Comparison of ENCODE assay signal across 11 cellular contexts in genomic region chr1:243266231-243266630, GRCh38.
"Had no signal": no experiment of that assay in that cellular context is flagged by ENCODE, and none has a peak within 500 bp of the region (broad histone marks: within the 10 kb centered on the region; RNA-seq: fewer than 3 reads in every experiment).

No MANE protein-coding gene starts in this region.

- H3K27me3 ChIP-seq: ascending aorta, dorsolateral prefrontal cortex, esophagus muscularis mucosa, ovary, spleen, stomach had no signal

- H3K9me3 ChIP-seq: ascending aorta, esophagus muscularis mucosa, ovary, spleen, stomach, thoracic aorta had no signal

- H3K36me3 ChIP-seq: ovary, thoracic aorta had no signal

- H3K27ac Mint-ChIP-seq: activated naive CD4-positive, alpha-beta T cell treated with anti-CD3 and anti-CD28 coated beads for 36 hours; nephron progenitor cell had no signal

- DNase-seq: activated CD4-positive, alpha-beta T cell treated with anti-CD3 and anti-CD28 coated beads, Interleukin-2, amount 50 U/mL, for 1 hour; activated naive CD4-positive, alpha-beta T cell treated with anti-CD3 and anti-CD28 coated beads for 36 hours; dorsolateral prefrontal cortex; kidney glomerular epithelial cell; nephron progenitor cell; ovary; spleen; stomach had no signal

- H3K27ac ChIP-seq: esophagus muscularis mucosa, ovary had no signal

- H3K4me3 ChIP-seq: ascending aorta, dorsolateral prefrontal cortex, esophagus muscularis mucosa, ovary, stomach, thoracic aorta had no signal

- H3K4me3 Mint-ChIP-seq: activated naive CD4-positive, alpha-beta T cell treated with anti-CD3 and anti-CD28 coated beads for 36 hours; nephron progenitor cell had no signal

- H3K9me3 Mint-ChIP-seq: activated naive CD4-positive, alpha-beta T cell treated with anti-CD3 and anti-CD28 coated beads for 36 hours; nephron progenitor cell had no signal
